In genomic region chr4:102759835-102760644, GRCh38 we compare ENCODE assay signal across 8 cellular contexts. TPM values are rescaled to one million over a fixed set of nuclear protein-coding genes. Genes with fewer than 3 reads are reported as not detected.
DNase-seq lines count a peak whose midpoint lies in the region; ATAC-seq, FAIRE-seq and TF ChIP-seq lines count a peak whose summit lies in the region.

No MANE protein-coding gene starts in this region.

- no peaks in the 10 kb centered on the region for H3K9me3 ChIP-seq in neuronal stem cell (replicated peaks in 1 of 2; ENCODE audit: control insufficient read depth in 2 of 2, insufficient read depth in 1 of 2, low read depth in 1 of 2, low read length in 2 of 2)

- H3K18ac ChIP-seq in neuronal stem cell (ENCODE audit: low read length), result peak overlapping the region; percentile 99

- no peak overlapping the region for H3K4ac ChIP-seq in neuronal stem cell (ENCODE audit: low read length)

- H3K4me1 ChIP-seq in neuronal stem cell (ENCODE audit: control insufficient read depth in 2 of 2, insufficient read depth in 1 of 2, low read depth in 1 of 2, low read length in 2 of 2), result peaks cover 2 to 7% of the 10 kb centered on the region in 2 donors

- H3K79me1 ChIP-seq in neuronal stem cell (ENCODE audit: low read depth, low read length), result no peaks in the 10 kb centered on the region

- H3K36me3 Mint-ChIP-seq in activated T-cell treated with anti-CD3 and anti-CD28 coated beads, Interleukin-2, amount 50 U/mL, for 24 hours (ENCODE audit: low read depth), result peaks cover 8% of the 10 kb centered on the region

- no CpG with 5 or more reads among the region's 25 CpGs for WGBS in neuronal stem cell (ENCODE audit: extremely low coverage in 2 of 2, insufficient read length in 2 of 2, insufficient replicate concordance in 1 of 2), 2 donors

- peak overlapping the region; percentile 98 for H3K9ac ChIP-seq in neuronal stem cell (ENCODE audit: low read depth, low read length, poor library complexity)

- peak overlapping the region; percentile 78 for H3K4me2 ChIP-seq in neuronal stem cell (ENCODE audit: insufficient read depth, low read length, poor library complexity, severe bottlenecking)

- TF ChIP-seq CTCF in GM13977 (IDR thresholded peaks at IDR 0.05; ENCODE audit: extremely low read depth, insufficient read depth, missing control alignments) (no peak), NB4 (IDR thresholded peaks at IDR 0.05; ENCODE audit: low read depth, low read length) (no peak)

- H2BK5ac ChIP-seq in neuronal stem cell (ENCODE audit: low read length), result peak overlapping the region; percentile 75

- no peaks in the 10 kb centered on the region for H3K27me3 ChIP-seq in neuronal stem cell (ENCODE audit: control insufficient read depth in 3 of 3, insufficient read depth in 3 of 3, low read depth in 1 of 3, low read length in 3 of 3)

- peak overlapping the region; percentile 59 for H2BK15ac ChIP-seq in neuronal stem cell (ENCODE audit: low read length)

- peaks cover under 1% of the 10 kb centered on the region for H3K9me3 Mint-ChIP-seq in activated T-cell treated with anti-CD3 and anti-CD28 coated beads, Interleukin-2, amount 50 U/mL, for 24 hours

- H4K91ac ChIP-seq in neuronal stem cell (ENCODE audit: low read depth, low read length, poor library complexity), result no peak overlapping the region

- DNase-seq in AG08395 (ENCODE audit: low spot score) (peak; percentile 32), GM13977 (ENCODE audit: low spot score) (peak; percentile 62), NB4 (ENCODE audit: low read depth) (peak; percentile 95), frontal cortex (ENCODE audit: low spot score in 2 of 2) (peak; percentile 37 to 46), neuronal stem cell (ENCODE audit: low spot score) (peak; percentile 6), retina (no peak)
- no peak for DNase-seq in activated T-cell treated with anti-CD3 and anti-CD28 coated beads, Interleukin-2, amount 50 U/mL, for 24 hours

- H2AFZ ChIP-seq in neuronal stem cell (ENCODE audit: low read length), result peak overlapping the region; percentile 93

- in situ Hi-C loops in GM13977 (cut with MboI; ENCODE audit: low pct_unique_long_range_greater_than_20kb, low sequenced_read_pairs, unreplicated experiment), result no loop called here

- peak overlapping the region; percentile 70 for H3K27ac ChIP-seq in neuronal stem cell (replicated peaks; ENCODE audit: low read length)

- H3K4me3 Mint-ChIP-seq in activated T-cell treated with anti-CD3 and anti-CD28 coated beads, Interleukin-2, amount 50 U/mL, for 24 hours, result peak overlapping the region; percentile 93

- no peak for TF ChIP-seq POLR2A in NB4 (IDR thresholded peaks at IDR 0.05; ENCODE audit: extremely low read depth, insufficient read length)

- peak; percentile 64 for ATAC-seq in HG02759 (IDR thresholded peaks at IDR 0.05; ENCODE audit: unreplicated experiment)

- FAIRE-seq in frontal cortex (lab: Jason Lieb, UNC), result no peak

- H3K36me3 ChIP-seq in neuronal stem cell (replicated peaks in 1 of 2; ENCODE audit: control insufficient read depth in 2 of 2, insufficient read depth in 2 of 2, low read length in 2 of 2), result no peaks in the 10 kb centered on the region

- no peak overlapping the region for H2AK5ac ChIP-seq in neuronal stem cell (ENCODE audit: low read depth, low read length)

- no peak overlapping the region for H4K8ac ChIP-seq in neuronal stem cell (ENCODE audit: low read depth, low read length)

- H3K14ac ChIP-seq in neuronal stem cell (ENCODE audit: low read length), result peak overlapping the region; percentile 95

- peak overlapping the region; percentile 91 for H3K27ac Mint-ChIP-seq in activated T-cell treated with anti-CD3 and anti-CD28 coated beads, Interleukin-2, amount 50 U/mL, for 24 hours

- peaks cover 42% of the 10 kb centered on the region for H3K4me1 Mint-ChIP-seq in activated T-cell treated with anti-CD3 and anti-CD28 coated beads, Interleukin-2, amount 50 U/mL, for 24 hours (ENCODE audit: low read depth)

- H2BK120ac ChIP-seq in neuronal stem cell (ENCODE audit: low read depth, low read length), result no peak overlapping the region

- no peaks in the 10 kb centered on the region for H3K27me3 Mint-ChIP-seq in activated T-cell treated with anti-CD3 and anti-CD28 coated beads, Interleukin-2, amount 50 U/mL, for 24 hours

- no peak overlapping the region for H2BK12ac ChIP-seq in neuronal stem cell (ENCODE audit: low read length)

- H3K23ac ChIP-seq in neuronal stem cell (ENCODE audit: low read depth, low read length, poor library complexity), result peak overlapping the region; percentile 96

- peak overlapping the region; percentile 88 for H3K4me3 ChIP-seq in NB4 (ENCODE audit: low read depth, low read length)
- peak overlapping the region; percentile 70 to 98 for H3K4me3 ChIP-seq in neuronal stem cell (ENCODE audit: low read length in 2 of 2)

RNA-seq across cellular contexts. Expression of gene MANBA, which starts 0.7 kb away (rescaled TPM):
- 35.5 TPM for total RNA-seq in frontal cortex
- polyA plus RNA-seq in neuronal stem cell (2013, experiment 1 of 2), result 20.2 TPM
- 20.9 TPM for polyA plus RNA-seq in neuronal stem cell (2013, experiment 2 of 2)

Comparison
In these comparisons a context has a peak if more than half of its experiments do, and no peak if none do; other contexts are left out.
1. DNase-seq: peak in AG08395 (single experiment), GM13977 (single experiment), NB4 (single experiment), frontal cortex (2 of 2) and neuronal stem cell (single experiment); none in activated T-cell treated with anti-CD3 and anti-CD28 coated beads, Interleukin-2, amount 50 U/mL, for 24 hours (single experiment) and retina (single experiment).